1 cellular context compared by ENCODE assay signal in the genomic region with DNA sequence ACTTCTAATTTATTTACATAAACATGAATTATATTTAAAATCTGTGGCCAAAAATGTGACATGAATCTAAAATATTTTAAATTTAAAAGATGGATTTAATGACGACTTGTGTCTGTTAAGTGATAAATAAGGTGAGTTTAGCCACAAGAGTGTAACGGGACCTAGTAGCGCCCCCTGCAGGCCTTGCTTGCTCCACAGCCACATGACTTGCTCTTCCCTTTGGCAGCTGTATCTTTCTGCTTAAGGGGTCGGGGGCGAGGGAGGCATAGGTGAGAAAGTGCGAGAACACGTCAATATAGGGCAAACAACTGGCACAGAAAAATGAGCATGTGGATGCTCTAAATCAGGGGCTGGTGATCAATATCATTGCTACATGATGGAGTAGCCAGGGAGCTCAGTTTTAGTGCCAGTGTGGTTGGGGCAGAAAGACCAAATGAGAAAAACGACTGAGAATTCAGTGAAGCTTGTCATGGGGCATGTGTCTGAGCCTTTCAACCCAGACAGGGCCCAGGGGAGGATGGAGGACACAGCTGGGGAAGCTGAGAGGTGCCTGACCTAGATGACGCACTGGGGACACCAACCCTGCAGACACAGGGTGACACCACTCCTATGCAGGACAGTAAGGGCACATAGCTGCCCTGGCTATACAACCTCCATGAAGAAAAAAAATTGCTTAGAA.
TF ChIP-seq lines count a peak whose summit lies in the region.

No MANE protein-coding gene starts in this region.

TF ChIP-seq in GM23338, 12 proteins besides CTCF, POLR2A, EP300 and RAD21 (continued from another document):
- TF ChIP-seq ZNF462 (CRISPR knock-in tag; IDR thresholded peaks at IDR 0.05) (no peak), ZNF331 (CRISPR knock-in tag; IDR thresholded peaks at IDR 0.05; ENCODE audit: low read depth) (no peak)
